ENCODE assay signal across 23 cellular contexts in the genomic region with DNA sequence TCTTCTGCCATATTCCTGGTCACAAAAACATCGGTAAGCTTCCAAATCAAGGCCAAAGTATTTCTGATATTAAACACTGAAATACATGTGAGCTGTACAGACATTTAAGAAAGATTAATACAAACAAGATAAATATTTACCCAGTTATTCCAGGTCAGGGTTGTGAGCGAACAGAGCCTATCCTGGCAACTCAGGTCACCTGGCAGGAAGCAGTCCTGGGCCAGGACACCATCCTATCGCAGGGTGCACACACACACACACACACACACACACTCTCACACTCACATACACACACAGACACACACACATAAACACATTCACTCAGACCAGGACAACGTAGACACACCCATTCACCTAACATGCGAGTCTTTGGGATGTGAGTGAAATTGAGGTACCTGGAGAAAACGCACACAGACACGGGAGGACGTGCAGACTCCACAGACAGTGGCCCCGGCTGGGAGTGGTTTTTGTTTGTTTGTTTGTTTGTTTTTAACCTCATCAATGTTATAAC.
DNase-seq lines count a peak whose midpoint lies in the region; ATAC-seq, FAIRE-seq and TF ChIP-seq lines count a peak whose summit lies in the region.
"Had no signal": no experiment of that assay in that cellular context is flagged by ENCODE, and none has a peak within 500 bp of the region (broad histone marks: within the 10 kb centered on the region; RNA-seq: fewer than 3 reads in every experiment).

No MANE protein-coding gene starts in this region.

- H3K4me3 ChIP-seq in right lobe of liver (no peak overlapping the region), HepG2 (replicated peaks in 1 of 3; ENCODE audit: insufficient read depth in 1 of 3, low read depth in 2 of 3, low read length in 3 of 3) (no peak overlapping the region), RWPE2 (ENCODE audit: severe bottlenecking) (no peak overlapping the region), kidney (ENCODE audit: low read length in 2 of 2) (no peak overlapping the region), pancreas (no peak overlapping the region)
- H3K4me3 ChIP-seq: BLaER1, K562, SJSA1 had no signal

- POLR2A ChIA-PET in HepG2 (lab: Yijun Ruan, JAX): no interaction called here

- H3K27me3 ChIP-seq in right lobe of liver (no peaks in the 10 kb centered on the region), HepG2 (ENCODE audit: control insufficient read depth in 1 of 2, insufficient read depth in 2 of 2, low read length in 2 of 2) (no peaks in the 10 kb centered on the region), RWPE2 (ENCODE audit: insufficient read depth, poor library complexity, severe bottlenecking) (no peaks in the 10 kb centered on the region), pancreas (no peaks in the 10 kb centered on the region)
- H3K27me3 ChIP-seq: BLaER1, SJSA1 had no signal

- peaks cover 0 to 33% (median 14%) of the 10 kb centered on the region in 4 donors for H3K36me3 ChIP-seq in right lobe of liver
- H3K36me3 ChIP-seq in HepG2 (replicated peaks in 1 of 2; ENCODE audit: control insufficient read depth in 1 of 2, insufficient read depth in 2 of 2, low read length in 2 of 2): peaks cover 23 to 66% of the 10 kb centered on the region in 2 experiments
- H3K36me3 ChIP-seq in RWPE2 (ENCODE audit: low read depth): peaks cover 50% of the 10 kb centered on the region
- peaks cover 25 to 39% of the 10 kb centered on the region in 2 donors for H3K36me3 ChIP-seq in kidney (ENCODE audit: control insufficient read depth in 1 of 2, insufficient read depth in 2 of 2, low read length in 2 of 2)
- H3K36me3 ChIP-seq in pancreas: peaks cover 0 to 22% (median 0%) of the 10 kb centered on the region in 3 donors

- H3K4me2 ChIP-seq in HepG2 (ENCODE audit: low read depth, low read length): no peak overlapping the region
- H3K4me2 ChIP-seq: BLaER1 had no signal

- CTCF ChIA-PET in HepG2 (lab: Yijun Ruan, JAX; ENCODE audit: low intra/inter-chr PET ratio, low total read pairs): no interaction called here

- peaks cover 0 to 12% (median 3%) of the 10 kb centered on the region in 4 donors for H3K4me1 ChIP-seq in right lobe of liver
- peaks cover 5% of the 10 kb centered on the region for H3K4me1 ChIP-seq in HepG2 (ENCODE audit: insufficient read depth, low read length)
- no peaks in the 10 kb centered on the region for H3K4me1 ChIP-seq in RWPE2 (ENCODE audit: insufficient read depth, poor library complexity, severe bottlenecking)
- no peaks in the 10 kb centered on the region for H3K4me1 ChIP-seq in kidney (ENCODE audit: control insufficient read depth in 1 of 2, insufficient read depth in 1 of 2, low read depth in 1 of 2, low read length in 2 of 2)
- H3K4me1 ChIP-seq in pancreas: peaks cover 0 to 13% (median 7%) of the 10 kb centered on the region in 3 donors
- H3K4me1 ChIP-seq: SJSA1 had no signal

- H3K9ac ChIP-seq in HepG2 (ENCODE audit: insufficient read depth, low read depth, low read length) (no peak overlapping the region), kidney (ENCODE audit: low read length in 2 of 2) (no peak overlapping the region)
- H3K9ac ChIP-seq: BLaER1 had no signal

- TF ChIP-seq CTCF in right lobe of liver (IDR thresholded peaks at IDR 0.05) (no peak), HepG2 (CRISPR knock-in tag; IDR thresholded peaks at IDR 0.05) (no peak), RWPE2 (IDR thresholded peaks at IDR 0.05; ENCODE audit: poor library complexity, severe bottlenecking) (no peak), kidney (IDR thresholded peaks at IDR 0.05; ENCODE audit: borderline replicate concordance, extremely low read depth, insufficient read depth) (no peak), pancreas (IDR thresholded peaks at IDR 0.05) (no peak)

- WGBS in right lobe of liver (ENCODE audit: insufficient coverage, low coverage, low lambda C conversion rate, missing lambda C conversion rate): 63% methylated on average over 8 of the region's 9 CpGs
- 92% methylated on average over 9 of the region's 9 CpGs for WGBS in HepG2 (ENCODE audit: low lambda C conversion rate)
- WGBS in pancreas, 2 donors: 29 to 41% methylated on average over 9 of the region's 9 CpGs

- BruUV-seq in HepG2 (replicated peaks; lab: Mats Ljungman, UMichigan): no TSS peak

- in situ Hi-C loops in HepG2 (cut with HindIII; ENCODE audit: extremely low pct_ligation_motif_present, low pct_unique_long_range_greater_than_20kb): no loop called here

- DNase-seq in right lobe of liver (peak in 1 of 3 donors; percentile 52), HepG2 (ENCODE audit: low spot score) (no peak), RWPE2 (ENCODE audit: low spot score) (peak; percentile 9), kidney (peak; percentile 9), pancreas (peak in 3 of 6 donors; percentile 37 to 62 (median 38))
- no peak for DNase-seq in central memory CD4-positive, alpha-beta T cell
- DNase-seq: Calu3; CD8-positive, alpha-beta memory T cell; NCI-H1092 treated with DMSO at 0.1 percent for 48 hours; NCI-H1436 treated with DMSO at 0.1 percent for 48 hours; NCI-H2081; NCI-H2171; NCI-H345; NCI-H524 treated with DMSO at 0.1 percent for 48 hours had no signal

- no peaks in the 10 kb centered on the region for H4K20me1 ChIP-seq in HepG2 (ENCODE audit: insufficient read depth, low read length)

- TF ChIP-seq POLR2A in right lobe of liver (IDR thresholded peaks at IDR 0.05) (no peak), HepG2 (IDR thresholded peaks at IDR 0.05; ENCODE audit: insufficient read depth in 1 of 2, low read depth in 2 of 2, low read length in 2 of 2) (no peak)

- H3K79me2 ChIP-seq in HepG2 (ENCODE audit: insufficient read depth, low read length): no peaks in the 10 kb centered on the region

- H3K9me3 ChIP-seq in right lobe of liver: no peaks in the 10 kb centered on the region
- no peaks in the 10 kb centered on the region for H3K9me3 ChIP-seq in HepG2 (ENCODE audit: low read length)
- H3K9me3 ChIP-seq in RWPE2 (ENCODE audit: severe bottlenecking): no peaks in the 10 kb centered on the region
- no peaks in the 10 kb centered on the region for H3K9me3 ChIP-seq in kidney (ENCODE audit: control insufficient read depth in 1 of 2, low read length in 2 of 2)
- H3K9me3 ChIP-seq in pancreas: no peaks in the 10 kb centered on the region
- H3K9me3 ChIP-seq: BLaER1, SJSA1 had no signal

- no peak overlapping the region for H3K27ac ChIP-seq in right lobe of liver
- no peak overlapping the region for H3K27ac ChIP-seq in HepG2 (ENCODE audit: extremely low read length, insufficient read depth, low read length)
- no peak overlapping the region for H3K27ac ChIP-seq in RWPE2 (ENCODE audit: poor library complexity, severe bottlenecking)
- H3K27ac ChIP-seq in kidney (ENCODE audit: low read depth in 2 of 2, low read length in 2 of 2): no peak overlapping the region
- no peak overlapping the region for H3K27ac ChIP-seq in pancreas
- H3K27ac ChIP-seq: BLaER1, SJSA1 had no signal

- TF ChIP-seq EP300 in HepG2 (IDR thresholded peaks at IDR 0.05; ENCODE audit: low read depth in 2 of 2, low read length in 2 of 2) (no peak), HepG2 (CRISPR knock-in tag; IDR thresholded peaks at IDR 0.05; ENCODE audit: borderline replicate concordance) (no peak)

- FAIRE-seq in HepG2 (lab: Jason Lieb, UNC) (no peak), kidney (lab: Jason Lieb, UNC) (no peak), pancreas (lab: Jason Lieb, UNC) (no peak)
- FAIRE-seq: G401.6, H54, K562, RCC 7860 had no signal

- peak; percentile 66 to 85 (median 72) for ATAC-seq in right lobe of liver
- no peak for ATAC-seq in HepG2
- ATAC-seq in RWPE2 (ENCODE audit: low read depth): no peak
- ATAC-seq in pancreas: peak; percentile 64 to 81 (median 73)
- ATAC-seq in HG03432 (IDR thresholded peaks at IDR 0.05; ENCODE audit: unreplicated experiment): no peak
- no peak for ATAC-seq in HG02970 (IDR thresholded peaks at IDR 0.05; ENCODE audit: low FRiP score, unreplicated experiment)
- ATAC-seq: K562, Right ventricle myocardium inferior had no signal

- intact Hi-C loops in right lobe of liver (cut with DNase I): no loop called here
- intact Hi-C loops in HepG2 (cut with micrococcal nuclease; ENCODE audit: unreplicated experiment): no loop called here
- intact Hi-C loops in kidney (cut with DNase I): no loop called here
- intact Hi-C loops in pancreas (cut with DNase I): no loop called here

- TF ChIP-seq RAD21 in HepG2 (CRISPR knock-in tag; IDR thresholded peaks at IDR 0.05): no peak

- no peak overlapping the region for H2AFZ ChIP-seq in HepG2 (ENCODE audit: low read length)

TF ChIP-seq in HepG2, 621 proteins besides CTCF, POLR2A, EP300 and RAD21 (continues in another document):
- TF ChIP-seq ZNF710 (CRISPR knock-in tag; IDR thresholded peaks at IDR 0.05; ENCODE audit: borderline replicate concordance): no peak
- TF ChIP-seq PPARG (CRISPR knock-in tag; conservative IDR thresholded peaks at IDR 0.05): no peak
- TF ChIP-seq ELF1 (CRISPR knock-in tag; IDR thresholded peaks at IDR 0.05): no peak
- no peak for TF ChIP-seq SETDB1 (CRISPR knock-in tag; IDR thresholded peaks at IDR 0.05; ENCODE audit: borderline replicate concordance)
- TF ChIP-seq SCMH1 (CRISPR knock-in tag; IDR thresholded peaks at IDR 0.05; ENCODE audit: borderline replicate concordance): no peak
- TF ChIP-seq HNF4G (IDR thresholded peaks at IDR 0.05; ENCODE audit: borderline replicate concordance, low read depth, low read length): no peak
- TF ChIP-seq HNF4G (CRISPR knock-in tag; IDR thresholded peaks at IDR 0.05; ENCODE audit: borderline replicate concordance, low read depth): no peak
- no peak for TF ChIP-seq ZSCAN22 (CRISPR knock-in tag; IDR thresholded peaks at IDR 0.05)

Comparison
In these comparisons a context has a peak if more than half of its experiments do, and no peak if none do; other contexts are left out.
1. ATAC-seq: peak in right lobe of liver (4 of 4) and pancreas (4 of 4); none in HepG2 (single experiment), RWPE2 (single experiment), HG03432 (single experiment) and HG02970 (single experiment).
2. DNase-seq: peak in RWPE2 (single experiment) and kidney (single experiment); none in HepG2 (single experiment) and central memory CD4-positive, alpha-beta T cell (single experiment).